Comparison of ENCODE assay signal across 10 cellular contexts in genomic region chr2:95401480-95401879, GRCh38. TPM values are rescaled to one million over a fixed set of nuclear protein-coding genes. Genes with fewer than 3 reads are reported as not detected.
A peak's percentile ranks its signal among the peaks of the same experiment; 100 is the strongest.
DNase-seq lines count a peak whose midpoint lies in the region; ATAC-seq and TF ChIP-seq lines count a peak whose summit lies in the region.
"Had no signal": no experiment of that assay in that cellular context is flagged by ENCODE, and none has a peak within 500 bp of the region (broad histone marks: within the 10 kb centered on the region; RNA-seq: fewer than 3 reads in every experiment).

No MANE protein-coding gene starts in this region.

- peaks cover 21% of the 10 kb centered on the region for H3K79me2 ChIP-seq in Karpas-422 (ENCODE audit: low read length)

- intact Hi-C loops in dorsolateral prefrontal cortex (cut with DNase I), result loop anchor here in 1 of 2 donors (2.0 kb wide), 1 partner anchor 57 kb away; no protein-coding TSS in a partner anchor

- no peak overlapping the region; the same call in 1 of the 2 replicates for H2AFZ ChIP-seq in Karpas-422 (ENCODE audit: low read length)

- H3K27me3 ChIP-seq in BE2C (no peaks in the 10 kb centered on the region), Karpas-422 (ENCODE audit: low read length) (no peaks in the 10 kb centered on the region), dorsolateral prefrontal cortex (no peaks in the 10 kb centered on the region)

- H3K27ac Mint-ChIP-seq in nephron, result peak overlapping the region in 1 of 3 experiments; percentile 91

- H3K4me3 ChIP-seq in BE2C (ENCODE audit: low read depth, low read length) (peak overlapping the region; percentile 75; the same call in 1 of the 2 replicates), Karpas-422 (ENCODE audit: low read length) (peak overlapping the region; percentile 95), dorsolateral prefrontal cortex (peak overlapping the region in 58 of 59 donors; percentile 70 to 100 (median 97))

- no peaks in the 10 kb centered on the region for H3K27me3 Mint-ChIP-seq in nephron (ENCODE audit: low read depth)

- H3K4me1 Mint-ChIP-seq in nephron, result peaks cover 22% of the 10 kb centered on the region

- H3K9me3 ChIP-seq in BE2C (no peaks in the 10 kb centered on the region), Karpas-422 (ENCODE audit: low read length) (no peaks in the 10 kb centered on the region)
- H3K9me3 ChIP-seq: neutrophil had no signal

- H3K4me1 ChIP-seq in BE2C (no peaks in the 10 kb centered on the region), Karpas-422 (ENCODE audit: low read length) (peaks cover 15% of the 10 kb centered on the region)

- H3K36me3 Mint-ChIP-seq in nephron (ENCODE audit: low read depth), result no peaks in the 10 kb centered on the region

- H3K9me3 Mint-ChIP-seq in nephron, result no peaks in the 10 kb centered on the region

- peak overlapping the region; percentile 71 for H3K4me2 ChIP-seq in Karpas-422 (ENCODE audit: low read depth, low read length, poor library complexity, severe bottlenecking)

- H3K9ac ChIP-seq in Karpas-422 (ENCODE audit: low read length), result peak overlapping the region; percentile 92

- no peak for DNase-seq in BE2C
- DNase-seq in Karpas-422, result no peak
- DNase-seq in dorsolateral prefrontal cortex, result no peak
- DNase-seq in LoVo (ENCODE audit: low spot score), result no peak
- DNase-seq in GDM1 (lab: John Stamatoyannopoulos, UW), result no peak
- DNase-seq: activated CD8-positive, alpha-beta memory T cell treated with anti-CD3 and anti-CD28 coated beads for 24 hours had no signal

- TF ChIP-seq CTCF in BE2C (IDR thresholded peaks at IDR 0.05; ENCODE audit: low read depth, low read length) (no peak), dorsolateral prefrontal cortex (IDR thresholded peaks at IDR 0.05 in 54 of 56, conservative IDR thresholded peaks at IDR 0.05 in 2 of 56; ENCODE audit: low read depth in 1 of 56, partially characterized antibody in 56 of 56) (no peak), nephron (IDR thresholded peaks at IDR 0.05; ENCODE audit: unreplicated experiment in 3 of 3) (no peak)

- H3K27ac ChIP-seq in Karpas-422 (ENCODE audit: low read length), result no peak overlapping the region
- peak overlapping the region in 2 of 59 donors; percentile 87 to 92 for H3K27ac ChIP-seq in dorsolateral prefrontal cortex
- H3K27ac ChIP-seq: neutrophil had no signal

- no peak for ATAC-seq in HG03354 (IDR thresholded peaks at IDR 0.05; ENCODE audit: poor library complexity, severe bottlenecking, unreplicated experiment)
- ATAC-seq in GM18873 (IDR thresholded peaks at IDR 0.05; ENCODE audit: low FRiP score, unreplicated experiment), result no peak

- H3K36me3 ChIP-seq in BE2C (no peaks in the 10 kb centered on the region), Karpas-422 (ENCODE audit: insufficient read depth, low read length) (no peaks in the 10 kb centered on the region)
- H3K36me3 ChIP-seq: neutrophil had no signal

- no peaks in the 10 kb centered on the region for H3K9me2 ChIP-seq in Karpas-422 (replicated peaks; ENCODE audit: insufficient read depth, low read length)

- H4K20me1 ChIP-seq in Karpas-422 (ENCODE audit: insufficient read depth, low read depth, low read length), result no peaks in the 10 kb centered on the region

- peak overlapping the region; percentile 97 to 99 (median 97) for H3K4me3 Mint-ChIP-seq in nephron

RNA-seq across cellular contexts. Expression of gene FAHD2A, which starts 1.0 kb away (rescaled TPM):
- 8.2 TPM for polyA plus RNA-seq in BE2C (2012; ENCODE audit: insufficient read depth, insufficient read length, low read depth)
- 22.5 and 34.2 TPM in 2 replicates for total RNA-seq in Karpas-422 (2014; rRNA removed; shearing (Covaris generic); ENCODE audit: low replicate concordance)
- total RNA-seq in dorsolateral prefrontal cortex, result 10 to 100 TPM; 30.4 to 74.2 (median 51.8) TPM
